Comparison of ENCODE assay signal across 8 cellular contexts in genomic region chr3:71066356-71066755, GRCh38.
A peak's percentile ranks its signal among the peaks of the same experiment; 100 is the strongest.
DNase-seq lines count a peak whose midpoint lies in the region; ATAC-seq and TF ChIP-seq lines count a peak whose summit lies in the region.

No MANE protein-coding gene starts in this region.

- H3K4me3 ChIP-seq in H7 (ENCODE audit: insufficient read depth, low read depth, low read length) = peak overlapping the region; percentile 13; the same call in 1 of the 2 replicates
- H3K4me3 ChIP-seq in OCI-LY3 (ENCODE audit: low read length) = peak overlapping the region; percentile 80
- H3K4me3 ChIP-seq in rectal smooth muscle tissue (ENCODE audit: low read length) = peak overlapping the region; percentile 28

- no peak overlapping the region for H2AFZ ChIP-seq in OCI-LY3 (ENCODE audit: low read depth, low read length)

- no peaks in the 10 kb centered on the region for H3K9me3 ChIP-seq in OCI-LY3 (ENCODE audit: insufficient read depth, low read length)

- DNase-seq in H7 = peak; percentile 34
- DNase-seq in effector CD4-positive, alpha-beta T cell = peak; percentile 39
- DNase-seq in NCI-H2196 treated with DMSO at 0.1 percent for 48 hours (lab: John Stamatoyannopoulos, UW; ENCODE audit: unreplicated experiment) = no peak
- DNase-seq in activated gamma-delta T cell (lab: John Stamatoyannopoulos, UW) = no peak
- no peak for DNase-seq in HCEC 1CT

- H3K36me3 ChIP-seq in H7 (replicated peaks; ENCODE audit: control insufficient read depth, insufficient read depth, low read length) (no peaks in the 10 kb centered on the region), OCI-LY3 (replicated peaks; ENCODE audit: low read depth, low read length) (peaks cover 10% of the 10 kb centered on the region), rectal smooth muscle tissue (ENCODE audit: control insufficient read depth, insufficient read depth, low read length) (no peaks in the 10 kb centered on the region)

- no peak for ATAC-seq in HG03439 (IDR thresholded peaks at IDR 0.05; ENCODE audit: unreplicated experiment)

- peak overlapping the region; percentile 84 for H3K4me2 ChIP-seq in OCI-LY3 (ENCODE audit: low read length)

- peaks cover 78% of the 10 kb centered on the region for H4K20me1 ChIP-seq in OCI-LY3 (ENCODE audit: insufficient read depth, low read length)

- peaks cover 73% of the 10 kb centered on the region for H3K4me1 ChIP-seq in OCI-LY3 (ENCODE audit: low read length)
- H3K4me1 ChIP-seq in rectal smooth muscle tissue (ENCODE audit: control insufficient read depth, insufficient read depth, low read length) = peaks cover 33% of the 10 kb centered on the region

- H3K27ac ChIP-seq in OCI-LY3 (ENCODE audit: low read length) = peak overlapping the region; percentile 88
- peak overlapping the region; percentile 93 for H3K27ac ChIP-seq in rectal smooth muscle tissue (ENCODE audit: low read depth, low read length)

- H3K9ac ChIP-seq in OCI-LY3 (ENCODE audit: low read length) (peak overlapping the region; percentile 90), rectal smooth muscle tissue (ENCODE audit: low read length) (no peak overlapping the region)

- TF ChIP-seq CTCF in OCI-LY3 (IDR thresholded peaks at IDR 0.05; ENCODE audit: low read depth, low read length) = no peak

- H3K27me3 ChIP-seq in H7 (ENCODE audit: control insufficient read depth, insufficient read depth, low read length) = peaks cover 2% of the 10 kb centered on the region; the same call in 1 of the 2 replicates
- no peaks in the 10 kb centered on the region for H3K27me3 ChIP-seq in OCI-LY3 (ENCODE audit: low read depth, low read length)
- no peaks in the 10 kb centered on the region for H3K27me3 ChIP-seq in rectal smooth muscle tissue (ENCODE audit: control insufficient read depth, insufficient read depth, low read length)

- peaks cover 100% of the 10 kb centered on the region for H3K79me2 ChIP-seq in OCI-LY3 (ENCODE audit: low read length)

Comparison
In these comparisons a context has a peak if more than half of its experiments do, and no peak if none do; other contexts are left out.
1. DNase-seq: peak in H7 (single experiment) and effector CD4-positive, alpha-beta T cell (single experiment); none in NCI-H2196 treated with DMSO at 0.1 percent for 48 hours (single experiment), activated gamma-delta T cell (single experiment) and HCEC 1CT (single experiment).
2. H3K4me3 ChIP-seq: peak in every context shown above with its lines; median percentile 80 in OCI-LY3; 28 in rectal smooth muscle tissue; 13 in H7.